ENCODE assay signal across 17 cellular contexts in the genomic region with DNA sequence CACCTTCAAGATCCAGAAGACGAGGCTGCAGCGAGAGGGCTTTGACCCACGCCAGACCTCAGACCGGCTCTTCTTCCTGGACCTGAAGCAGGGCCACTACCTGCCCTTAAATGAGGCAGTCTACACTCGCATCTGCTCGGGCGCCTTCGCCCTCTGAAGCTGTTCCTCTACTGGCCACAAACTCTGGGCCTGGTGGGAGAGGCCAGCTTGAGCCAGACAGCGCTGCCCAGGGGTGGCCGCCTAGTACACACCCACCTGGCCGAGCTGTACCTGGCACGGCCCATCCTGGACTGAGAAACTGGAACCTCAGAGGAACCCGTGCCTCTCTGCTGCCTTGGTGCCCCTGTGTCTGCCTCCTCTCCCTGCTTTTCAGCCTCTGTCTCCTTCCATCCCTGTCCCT. TPM values are rescaled to one million over a fixed set of nuclear protein-coding genes. Genes with fewer than 3 reads are reported as not detected.
A peak's percentile ranks its signal among the peaks of the same experiment; 100 is the strongest.
DNase-seq lines count a peak whose midpoint lies in the region; ATAC-seq and TF ChIP-seq lines count a peak whose summit lies in the region.
"Had no signal": no experiment of that assay in that cellular context is flagged by ENCODE, and none has a peak within 500 bp of the region (broad histone marks: within the 10 kb centered on the region; RNA-seq: fewer than 3 reads in every experiment).

No MANE protein-coding gene starts in this region.

- DNase-seq in H7 (peak; percentile 22), RWPE1 (ENCODE audit: low spot score) (no peak), mesothelial cell of epicardium (ENCODE audit: low spot score in 2 of 2, unreplicated experiment in 2 of 2) (no peak), GOT3 (lab: John Stamatoyannopoulos, UW) (no peak)
- DNase-seq in stimulated activated naive CD8-positive, alpha-beta T cell treated with anti-CD3 and anti-CD28 coated beads, Interleukin-15, Interleukin-2, amounts not matched to agents 100 U/mL and 50 U/mL, for 24 hours, result no peak
- DNase-seq: BE2C, H9, KG1, MG63, NCI-H1092 treated with DMSO at 0.1 percent for 48 hours, NCI-H187, NCI-H446, PC-3 had no signal

- no peaks in the 10 kb centered on the region for H3K9me3 ChIP-seq in subcutaneous abdominal adipose tissue (ENCODE audit: control insufficient read depth in 5 of 5, low read length in 5 of 5)
- H3K9me3 ChIP-seq: BE2C, MG63 had no signal

- no peak overlapping the region for H3K4me3 ChIP-seq in H7 (ENCODE audit: insufficient read depth, low read depth, low read length)
- H3K4me3 ChIP-seq in subcutaneous abdominal adipose tissue (ENCODE audit: low read depth in 1 of 5, low read length in 5 of 5), result no peak overlapping the region
- H3K4me3 ChIP-seq: MG63, SK-N-MC had no signal

- H3K27me3 ChIP-seq in H7 (ENCODE audit: control insufficient read depth, insufficient read depth, low read length) (no peaks in the 10 kb centered on the region), subcutaneous abdominal adipose tissue (ENCODE audit: control insufficient read depth in 5 of 5, insufficient read depth in 4 of 5, low read length in 5 of 5) (no peaks in the 10 kb centered on the region)
- H3K27me3 ChIP-seq: BE2C, MG63 had no signal

- POLR2A ChIA-PET in RWPE1 (lab: Yijun Ruan, JAX; ENCODE audit: low non-redundant PET), result no interaction called here

- no peaks in the 10 kb centered on the region for H3K9me3 Mint-ChIP-seq in mesothelial cell of epicardium
- H3K9me3 Mint-ChIP-seq: H9 had no signal

- no peak for ATAC-seq in stimulated activated naive CD8-positive, alpha-beta T cell treated with anti-CD3 and anti-CD28 coated beads, Interleukin-15, Interleukin-2, amounts not matched to agents 100 U/mL and 50 U/mL, for 24 hours
- ATAC-seq in HG03095 (IDR thresholded peaks at IDR 0.05; ENCODE audit: unreplicated experiment), result no peak
- ATAC-seq: PC-3, Right ventricle myocardium inferior had no signal

- H3K4me1 ChIP-seq in subcutaneous abdominal adipose tissue (ENCODE audit: control insufficient read depth in 5 of 5, insufficient read depth in 5 of 5, low read length in 5 of 5), result peaks cover 6 to 46% (median 28%) of the 10 kb centered on the region in 5 donors
- H3K4me1 ChIP-seq: BE2C had no signal

- TF ChIP-seq CTCF in RWPE1 (conservative IDR thresholded peaks at IDR 0.05; ENCODE audit: low read depth), result no peak
- no peak for TF ChIP-seq CTCF in mesothelial cell of epicardium (IDR thresholded peaks at IDR 0.05; ENCODE audit: unreplicated experiment)

- CTCF ChIA-PET in RWPE1 (lab: Yijun Ruan, JAX), result interaction anchor here (0.5 to 0.7 kb wide), 2 partner anchors 41 to 330 kb away, joined by 3 read pairs; no protein-coding TSS in a partner anchor

- H3K4me1 Mint-ChIP-seq in mesothelial cell of epicardium, result peaks cover 9% of the 10 kb centered on the region

- H3K27ac ChIP-seq in RWPE1, result peak overlapping the region; percentile 98
- H3K27ac ChIP-seq in subcutaneous abdominal adipose tissue (ENCODE audit: low read depth, low read length), result peak overlapping the region; percentile 54
- H3K27ac ChIP-seq: SK-N-MC had no signal

- H3K27me3 Mint-ChIP-seq in mesothelial cell of epicardium (ENCODE audit: low read depth), result no peaks in the 10 kb centered on the region

- peak overlapping the region; percentile 16 for H3K27ac Mint-ChIP-seq in mesothelial cell of epicardium

- peaks cover 12% of the 10 kb centered on the region for H3K36me3 Mint-ChIP-seq in mesothelial cell of epicardium

- no peak overlapping the region for H3K9ac ChIP-seq in subcutaneous abdominal adipose tissue (ENCODE audit: low read length in 5 of 5)

- H3K4me3 Mint-ChIP-seq in mesothelial cell of epicardium, result no peak overlapping the region
- H3K4me3 Mint-ChIP-seq: H9 had no signal

- H3K36me3 ChIP-seq in H7 (replicated peaks; ENCODE audit: control insufficient read depth, insufficient read depth, low read length) (no peaks in the 10 kb centered on the region), subcutaneous abdominal adipose tissue (ENCODE audit: control insufficient read depth in 5 of 5, insufficient read depth in 5 of 5, low read length in 5 of 5) (peaks cover 0 to 39% (median 31%) of the 10 kb centered on the region in 5 donors)
- H3K36me3 ChIP-seq: BE2C had no signal

RNA-seq across cellular contexts. Expression of gene PGLS, which starts 7.0 kb away (rescaled TPM):
- 71.0 and 73.6 TPM in 2 replicates for total RNA-seq in H7 (2014; rRNA removed; shearing (Covaris generic))
- 100.0 to 106 TPM (median 104 TPM) in 3 replicates for total RNA-seq in mesothelial cell of epicardium

RNA-seq across cellular contexts. Expression of gene SLC27A1, which starts 34.1 kb away (rescaled TPM):
- 5.3 and 8.6 TPM in 2 replicates for total RNA-seq in H7 (2014; rRNA removed; shearing (Covaris generic))
- 25.1 to 27.5 TPM (median 26.0 TPM) in 3 replicates for total RNA-seq in mesothelial cell of epicardium

RNA-seq across cellular contexts. Expression of gene NXNL1, which starts 43.7 kb away (rescaled TPM):
- not detected in 2 replicates for total RNA-seq in H7 (2014; rRNA removed; shearing (Covaris generic))
- total RNA-seq in mesothelial cell of epicardium, result not detected in 3 replicates
- total RNA-seq: H9, PC-3, Right ventricle myocardium inferior had no signal

RNA-seq across cellular contexts. Expression of gene COLGALT1, which starts 51.0 kb away (rescaled TPM):
- 49.5 and 52.0 TPM in 2 replicates for total RNA-seq in H7 (2014; rRNA removed; shearing (Covaris generic))
- 58.0 to 61.9 TPM (median 59.3 TPM) in 3 replicates for total RNA-seq in mesothelial cell of epicardium

RNA-seq across cellular contexts. Expression of gene TMEM221, which starts 56.0 kb away (rescaled TPM):
- not detected in 2 replicates for total RNA-seq in H7 (2014; rRNA removed; shearing (Covaris generic))
- total RNA-seq in mesothelial cell of epicardium, result 4.8 to 6.0 TPM (median 5.1 TPM) in 3 replicates
- total RNA-seq: Right ventricle myocardium inferior had no signal
